Comparison of ENCODE assay signal across 24 cellular contexts in genomic region chr1:81121324-81121723, GRCh38.
DNase-seq lines count a peak whose midpoint lies in the region; ATAC-seq and TF ChIP-seq lines count a peak whose summit lies in the region.
"Had no signal": no experiment of that assay in that cellular context is flagged by ENCODE, and none has a peak within 500 bp of the region (broad histone marks: within the 10 kb centered on the region; RNA-seq: fewer than 3 reads in every experiment).

No MANE protein-coding gene starts in this region.

- no peak overlapping the region for H4K91ac ChIP-seq in IMR-90 (ENCODE audit: insufficient read depth, low read depth, low read length)

- H4K5ac ChIP-seq in IMR-90 (ENCODE audit: low read depth, low read length): no peak overlapping the region

- in situ Hi-C loops in IMR-90 (cut with MboI; ENCODE audit: low sequenced_read_pairs): no loop called here

- H3K9me1 ChIP-seq in IMR-90 (ENCODE audit: insufficient read depth, low read length): no peaks in the 10 kb centered on the region

- intact Hi-C loops in IMR-90 (cut with micrococcal nuclease): no loop called here

- H3K56ac ChIP-seq in IMR-90 (ENCODE audit: extremely low read depth, insufficient read depth, low read length): no peak overlapping the region

- H2AK9ac ChIP-seq in IMR-90 (replicated peaks; ENCODE audit: low read depth, low read length, poor library complexity): no peak overlapping the region

- H2BK120ac ChIP-seq in IMR-90 (ENCODE audit: low read depth, low read length): no peak overlapping the region

- H3K4me1 ChIP-seq in IMR-90 (ENCODE audit: control insufficient read depth, insufficient read depth, low read length): peaks cover 3% of the 10 kb centered on the region; the same call in 1 of the 2 replicates

- H2BK20ac ChIP-seq in IMR-90 (ENCODE audit: low read depth, low read length): 0 out of 2 replicates have a peak overlapping the region, but pooled peaks have one; percentile 26

- WGBS in IMR-90 (ENCODE audit: extremely low coverage in 2 of 2, insufficient read length in 1 of 2), 2 experiments: no CpG with 5 or more reads among the region's 5 CpGs

- no peaks in the 10 kb centered on the region for H3K9me3 ChIP-seq in IMR-90 (ENCODE audit: control insufficient read depth, insufficient read depth, low read length)
- H3K9me3 ChIP-seq: MG63, SJCRH30 had no signal

- dilution Hi-C loops in IMR-90 (cut with HindIII; ENCODE audit: low sequenced_read_pairs, unreplicated experiment): no loop called here

- no peak overlapping the region for H2BK5ac ChIP-seq in IMR-90 (ENCODE audit: low read depth, low read length, poor library complexity, severe bottlenecking)

- H3K23ac ChIP-seq in IMR-90 (ENCODE audit: low read depth, low read length): no peak overlapping the region

- POLR2A ChIA-PET in IMR-90 (lab: Charles Lee; ENCODE audit: unreplicated experiment): no interaction called here

- no peaks in the 10 kb centered on the region for H4K20me1 ChIP-seq in IMR-90 (ENCODE audit: insufficient read depth, low read length)

- H3K9ac ChIP-seq in IMR-90 (ENCODE audit: low read depth, low read length): no peak overlapping the region

- no peak overlapping the region for H3K4me2 ChIP-seq in IMR-90 (ENCODE audit: low read depth, low read length)
- H3K4me2 ChIP-seq: GM23338 had no signal

- no peak overlapping the region for H3K4me3 ChIP-seq in IMR-90 (ENCODE audit: insufficient read depth, low read depth, low read length)
- H3K4me3 ChIP-seq: GM12878, GM23338, MG63, SJCRH30 had no signal

- no peak overlapping the region for H3K18ac ChIP-seq in IMR-90 (ENCODE audit: low read depth, low read length)

- no peak for TF ChIP-seq POLR2A in IMR-90 (IDR thresholded peaks at IDR 0.05; ENCODE audit: low read depth, low read length)

- TF ChIP-seq RAD21 in IMR-90 (IDR thresholded peaks at IDR 0.05; ENCODE audit: low read length): no peak

- no peak for ATAC-seq in IMR-90 (ENCODE audit: low read depth)
- ATAC-seq: GM12878, GM23338, PC-3, Right ventricle myocardium inferior, SK-N-SH treated with all-trans-retinoic acid at 6 μM for 48 hours, T-cell had no signal

- no peaks in the 10 kb centered on the region for H3K27me3 ChIP-seq in IMR-90 (ENCODE audit: control insufficient read depth, insufficient read depth, low read length)
- H3K27me3 ChIP-seq: MG63, SJCRH30 had no signal

- H3K79me1 ChIP-seq in IMR-90 (ENCODE audit: low read depth in 1 of 2, low read length in 2 of 2): no peaks in the 10 kb centered on the region

- H2BK15ac ChIP-seq in IMR-90 (ENCODE audit: low read depth, low read length): no peak overlapping the region

- H4K8ac ChIP-seq in IMR-90 (ENCODE audit: low read depth in 2 of 2, low read length in 2 of 2): no peak overlapping the region

- no peak overlapping the region for H3K14ac ChIP-seq in IMR-90 (replicated peaks; ENCODE audit: low read depth, low read length)

- no peak overlapping the region for H3K27ac ChIP-seq in IMR-90 (ENCODE audit: insufficient read depth, low read length)
- H3K27ac ChIP-seq: SJCRH30 had no signal

- H3K4ac ChIP-seq in IMR-90 (ENCODE audit: low read depth, low read length): no peak overlapping the region

- no peak overlapping the region for H2AFZ ChIP-seq in IMR-90 (replicated peaks; ENCODE audit: low read length, poor library complexity)
- H2AFZ ChIP-seq: GM23338 had no signal

- DNase-seq in IMR-90 (no peak), NOMO-1 treated with DMSO at 0.1 percent for 48 hours (lab: John Stamatoyannopoulos, UW; ENCODE audit: unreplicated experiment) (peak; percentile 98), SKM-1 treated with dmso at 0.1 percent for 144 hours (lab: John Stamatoyannopoulos, UW; ENCODE audit: unreplicated experiment) (peak; percentile 82), D341Med (ENCODE audit: low spot score) (no peak), NCI-H446 (lab: John Stamatoyannopoulos, UW) (no peak), C1 segment of cervical spinal cord (lab: John Stamatoyannopoulos, UW) (no peak)
- DNase-seq in activated CD4-positive, alpha-beta T cell treated with anti-CD3 and anti-CD28 coated beads, Interleukin-2, amount 50 U/mL, for 4 hours: no peak
- DNase-seq: CD4-positive, CD25-positive, alpha-beta regulatory T cell; H9; KG1; MG63; NCI-H1105 treated with DMSO at 0.1 percent for 48 hours; NCI-H1930; NCI-H2107; NCI-H524 treated with DMSO at 0.1 percent for 48 hours; NCI-H82; NK-92 treated with Interleukin-12 subunit alpha and Interleukin-12 subunit beta, amount 100 ng/mL, for 24 hours; PC-3; SJCRH30; T-cell had no signal

- H3K36me3 ChIP-seq in IMR-90 (ENCODE audit: control insufficient read depth, insufficient read depth, low read length): no peaks in the 10 kb centered on the region
- H3K36me3 ChIP-seq: MG63, SJCRH30 had no signal

- no peak overlapping the region for H2AK5ac ChIP-seq in IMR-90 (ENCODE audit: low read depth, low read length)

- TF ChIP-seq CTCF in IMR-90 (conservative IDR thresholded peaks at IDR 0.05; ENCODE audit: low read depth, low read length): no peak

- no TSS peak for BruUV-seq in IMR-90 (replicated peaks; lab: Mats Ljungman, UMichigan)

- CTCF ChIA-PET in IMR-90 (lab: Yijun Ruan, JAX): interaction anchor here (0.7 kb wide), 1 partner anchor 31 kb away, joined by 3 read pairs; no protein-coding TSS in a partner anchor

TF ChIP-seq in IMR-90, 13 proteins besides CTCF, POLR2A, EP300 and RAD21:
- TF ChIP-seq CEBPB (IDR thresholded peaks at IDR 0.05; ENCODE audit: low read depth, low read length): no peak
- no peak for TF ChIP-seq SMC3 (IDR thresholded peaks at IDR 0.05; ENCODE audit: low read depth, low read length)
- TF ChIP-seq BHLHE40 (IDR thresholded peaks at IDR 0.05; ENCODE audit: low read depth, low read length): no peak
- no peak for TF ChIP-seq RCOR1 (IDR thresholded peaks at IDR 0.05; ENCODE audit: insufficient replicate concordance, low read length)

Comparison
In these comparisons a context has a peak if more than half of its experiments do, and no peak if none do; other contexts are left out.
1. DNase-seq: peak in NOMO-1 treated with DMSO at 0.1 percent for 48 hours (single experiment) and SKM-1 treated with dmso at 0.1 percent for 144 hours (single experiment); none in IMR-90 (single experiment), D341Med (single experiment), NCI-H446 (0 of 2), activated CD4-positive, alpha-beta T cell treated with anti-CD3 and anti-CD28 coated beads, Interleukin-2, amount 50 U/mL, for 4 hours (0 of 2) and C1 segment of cervical spinal cord (0 of 14).